In genomic region chr6:28213213-28213523, GRCh38 we compare ENCODE assay signal across 12 cellular contexts. TPM values are rescaled to one million over a fixed set of nuclear protein-coding genes. Genes with fewer than 3 reads are reported as not detected.
DNase-seq lines count a peak whose midpoint lies in the region; ATAC-seq, FAIRE-seq and TF ChIP-seq lines count a peak whose summit lies in the region.
"Had no signal": no experiment of that assay in that cellular context is flagged by ENCODE, and none has a peak within 500 bp of the region (broad histone marks: within the 10 kb centered on the region; RNA-seq: fewer than 3 reads in every experiment).

No MANE protein-coding gene starts in this region.

- TF ChIP-seq POLR2A in GM12878 (IDR thresholded peaks at IDR 0.05; ENCODE audit: low read depth, low read length), result no peak
- TF ChIP-seq POLR2A in H54 (IDR thresholded peaks at IDR 0.05; ENCODE audit: low read depth, low read length), result no peak

- H3K4me2 ChIP-seq in GM12878 (ENCODE audit: control insufficient read depth, insufficient read depth), result peak overlapping the region; percentile 99; the same call in 1 of the 2 replicates
- H3K4me2 ChIP-seq in mesenchymal stem cell (ENCODE audit: low read length, poor library complexity, severe bottlenecking), result no peak overlapping the region

- intact Hi-C loops in GM12878 (cut with micrococcal nuclease; ENCODE audit: unreplicated experiment), result loop anchor here (2.0 to 10.0 kb wide), 4 partner anchors 71 to 732 kb away; partner anchors contain the start of gene ZKSCAN8

- CTCF ChIA-PET in AG04450 (lab: Charles Lee) (no interaction called here), GM12878 (lab: Yijun Ruan, JAX) (no interaction called here), GM10248 (lab: Yijun Ruan, JAX) (interaction anchor here (0.7 to 2.2 kb wide), 2 partner anchors 68 to 143 kb away, joined by 3 to 7 read pairs; partner anchors contain the start of gene PGBD1)

- no peak for ATAC-seq in GM12878
- no peak for ATAC-seq in left lobe of liver
- no peak for ATAC-seq in stimulated activated memory B cell treated with anti-CD40 and anti-IgM and Interleukin-4, amounts not matched to agents 10 μg/mL and 1 μg/mL and 100 μg/mL, for 72 hours

- H3K4me3 ChIP-seq in AG04450 (ENCODE audit: low read depth, low read length), result peak overlapping the region; percentile 65; the same call in 1 of the 2 replicates
- peak overlapping the region; percentile 72 for H3K4me3 ChIP-seq in HUES6 (ENCODE audit: low read depth, low read length)
- H3K4me3 ChIP-seq in GM12878, result peak overlapping the region; percentile 75; the same call in 1 of the 2 replicates
- peak overlapping the region in 1 of 2 experiments; percentile 80 for H3K4me3 ChIP-seq in mesenchymal stem cell (ENCODE audit: insufficient read depth in 1 of 2, low read depth in 1 of 2, low read length in 2 of 2)
- H3K4me3 ChIP-seq: uterus had no signal

- no peak overlapping the region for H2AFZ ChIP-seq in GM12878 (ENCODE audit: control insufficient read depth, low read depth, low read length)
- H2AFZ ChIP-seq in mesenchymal stem cell (ENCODE audit: low read depth, low read length), result no peak overlapping the region

- H3K27me3 ChIP-seq in AG04450 (ENCODE audit: control insufficient read depth, insufficient read depth, low read length), result peaks cover 21% of the 10 kb centered on the region
- H3K27me3 ChIP-seq in HUES6 (ENCODE audit: control insufficient read depth, insufficient read depth, low read length), result peaks cover 46% of the 10 kb centered on the region
- H3K27me3 ChIP-seq in GM12878 (replicated peaks in 1 of 2; ENCODE audit: control insufficient read depth in 2 of 2, insufficient read depth in 2 of 2, low read length in 1 of 2), result no peaks in the 10 kb centered on the region; a peak in 1 of 4 replicates
- H3K27me3 ChIP-seq in mesenchymal stem cell (ENCODE audit: control insufficient read depth in 1 of 2, insufficient read depth in 1 of 2, low read length in 2 of 2), result peaks cover 37 to 62% of the 10 kb centered on the region in 2 experiments

- SMC1A ChIA-PET in GM12878 (lab: Charles Lee; ENCODE audit: uncharacterized antibody, unreplicated experiment), result no interaction called here

- no peaks in the 10 kb centered on the region for H4K20me1 ChIP-seq in GM12878 (ENCODE audit: control insufficient read depth, insufficient read depth)

- peaks cover 9% of the 10 kb centered on the region for H3K79me1 ChIP-seq in mesenchymal stem cell (replicated peaks; ENCODE audit: low read length, poor library complexity, severe bottlenecking)

- H2BK12ac ChIP-seq in mesenchymal stem cell (ENCODE audit: low read length in 2 of 2), result no peak overlapping the region

- no peaks in the 10 kb centered on the region for H3K36me3 Mint-ChIP-seq in stimulated activated memory B cell treated with anti-CD40 and anti-IgM and Interleukin-4, amounts not matched to agents 10 μg/mL and 1 μg/mL and 100 μg/mL, for 72 hours
- H3K36me3 Mint-ChIP-seq: CD8-positive, alpha-beta T cell had no signal

- H4K91ac ChIP-seq in mesenchymal stem cell (ENCODE audit: low read length), result no peak overlapping the region

- FAIRE-seq in GM12878 (lab: Jason Lieb, UNC) (no peak), H54 (lab: Jason Lieb, UNC) (no peak)

- RAD21 ChIA-PET in GM12878 (lab: Charles Lee; ENCODE audit: unreplicated experiment), result no interaction called here

- H3K27ac Mint-ChIP-seq in stimulated activated memory B cell treated with anti-CD40 and anti-IgM and Interleukin-4, amounts not matched to agents 10 μg/mL and 1 μg/mL and 100 μg/mL, for 72 hours, result no peak overlapping the region
- H3K27ac Mint-ChIP-seq: CD8-positive, alpha-beta T cell had no signal

- peaks cover 95% of the 10 kb centered on the region for H3K27me3 Mint-ChIP-seq in stimulated activated memory B cell treated with anti-CD40 and anti-IgM and Interleukin-4, amounts not matched to agents 10 μg/mL and 1 μg/mL and 100 μg/mL, for 72 hours

- no peak for TF ChIP-seq CTCF in AG04450 (IDR thresholded peaks at IDR 0.05; ENCODE audit: low read depth, low read length)
- no peak for TF ChIP-seq CTCF in GM12878 (IDR thresholded peaks at IDR 0.05 in 2 of 3, conservative IDR thresholded peaks at IDR 0.05 in 1 of 3; ENCODE audit: control insufficient read depth in 2 of 3, extremely low read depth in 1 of 3, insufficient read depth in 1 of 3, low read depth in 3 of 3, low read length in 3 of 3)
- no peak for TF ChIP-seq CTCF in GM10248 (IDR thresholded peaks at IDR 0.05; ENCODE audit: control extremely low read depth, extremely low read depth, low read depth, missing control alignments)

- no peak overlapping the region for H3K23ac ChIP-seq in mesenchymal stem cell (ENCODE audit: low read length in 2 of 2)

- TF ChIP-seq RAD21 in GM12878 (IDR thresholded peaks at IDR 0.05; ENCODE audit: insufficient read depth, low read depth, low read length), result no peak

- H4K8ac ChIP-seq in mesenchymal stem cell (ENCODE audit: low read length), result no peak overlapping the region

- no peak overlapping the region for H3K9ac ChIP-seq in HUES6 (ENCODE audit: low read length)
- peak overlapping the region; percentile 71 for H3K9ac ChIP-seq in GM12878 (ENCODE audit: control insufficient read depth, insufficient read depth, low read length)
- peak overlapping the region; percentile 37 for H3K9ac ChIP-seq in mesenchymal stem cell (ENCODE audit: low read length)

- H2BK5ac ChIP-seq in mesenchymal stem cell (ENCODE audit: low read depth, low read length, poor library complexity, severe bottlenecking), result no peak overlapping the region

- DNase-seq in AG04450 (ENCODE audit: low read depth, low spot score) (no peak), GM12878 (ENCODE audit: low read depth, low spot score) (no peak), mesenchymal stem cell (no peak), GM10248 (ENCODE audit: extremely low spot score) (no peak), H54 (ENCODE audit: insufficient read length, low spot score) (no peak), left lobe of liver (ENCODE audit: low spot score) (no peak)
- DNase-seq: CD8-positive, alpha-beta T cell; heart left ventricle; uterus had no signal

- H3K9me3 Mint-ChIP-seq in stimulated activated memory B cell treated with anti-CD40 and anti-IgM and Interleukin-4, amounts not matched to agents 10 μg/mL and 1 μg/mL and 100 μg/mL, for 72 hours, result no peaks in the 10 kb centered on the region

- H3K9me3 ChIP-seq in AG04450 (ENCODE audit: control insufficient read depth, insufficient read depth, low read length) (no peaks in the 10 kb centered on the region), HUES6 (ENCODE audit: control insufficient read depth, insufficient read depth, low read depth, low read length) (no peaks in the 10 kb centered on the region), GM12878 (replicated peaks; ENCODE audit: control insufficient read depth, insufficient read depth, low read length) (no peaks in the 10 kb centered on the region), mesenchymal stem cell (ENCODE audit: control insufficient read depth, low read length) (no peaks in the 10 kb centered on the region)
- H3K9me3 ChIP-seq: heart left ventricle, Peyer's patch, uterus had no signal

- H3K4me3 Mint-ChIP-seq in stimulated activated memory B cell treated with anti-CD40 and anti-IgM and Interleukin-4, amounts not matched to agents 10 μg/mL and 1 μg/mL and 100 μg/mL, for 72 hours, result no peak overlapping the region

- POLR2A ChIA-PET in AG04450 (lab: Yijun Ruan, JAX) (no interaction called here), GM12878 (lab: Charles Lee) (interaction anchor here (1.7 kb wide), 1 partner anchor 40 kb away, joined by 3 read pairs; no protein-coding TSS in a partner anchor), GM10248 (lab: Yijun Ruan, JAX) (no interaction called here)

- H3K36me3 ChIP-seq in HUES6 (ENCODE audit: control insufficient read depth, insufficient read depth, low read length), result no peaks in the 10 kb centered on the region
- H3K36me3 ChIP-seq in GM12878 (ENCODE audit: control insufficient read depth in 2 of 2, insufficient read depth in 2 of 2, low read length in 1 of 2), result no peaks in the 10 kb centered on the region
- H3K36me3 ChIP-seq in mesenchymal stem cell (ENCODE audit: control insufficient read depth in 1 of 2, insufficient read depth in 2 of 2, low read depth in 1 of 2, low read length in 2 of 2), result no peaks in the 10 kb centered on the region
- H3K36me3 ChIP-seq: heart left ventricle, Peyer's patch, uterus had no signal

- no peak overlapping the region for H2AK5ac ChIP-seq in mesenchymal stem cell (ENCODE audit: low read length, severe bottlenecking)

- H3K4me1 Mint-ChIP-seq in stimulated activated memory B cell treated with anti-CD40 and anti-IgM and Interleukin-4, amounts not matched to agents 10 μg/mL and 1 μg/mL and 100 μg/mL, for 72 hours, result peaks cover 30% of the 10 kb centered on the region

- H3K4me1 ChIP-seq in HUES6 (ENCODE audit: control insufficient read depth, insufficient read depth, low read length) (peaks cover 11% of the 10 kb centered on the region), GM12878 (ENCODE audit: control insufficient read depth, insufficient read depth, low read length) (peaks cover 14% of the 10 kb centered on the region), mesenchymal stem cell (ENCODE audit: control insufficient read depth, insufficient read depth, low read depth, low read length) (peaks cover 4% of the 10 kb centered on the region)
- H3K4me1 ChIP-seq: uterus had no signal

- no peak for TF ChIP-seq EP300 in GM12878 (IDR thresholded peaks at IDR 0.05; ENCODE audit: borderline replicate concordance in 1 of 2, control insufficient read depth in 1 of 2, low read depth in 2 of 2, low read length in 2 of 2)

- H3K27ac ChIP-seq in AG04450 (ENCODE audit: low read depth, low read length) (no peak overlapping the region), HUES6 (ENCODE audit: low read depth, low read length) (no peak overlapping the region), GM12878 (ENCODE audit: control insufficient read depth, insufficient read depth) (no peak overlapping the region), mesenchymal stem cell (ENCODE audit: low read length, poor library complexity, severe bottlenecking) (no peak overlapping the region)
- H3K27ac ChIP-seq: heart left ventricle, uterus had no signal

- no peaks in the 10 kb centered on the region for H3K79me2 ChIP-seq in GM12878 (ENCODE audit: control insufficient read depth, insufficient read depth, low read length)

- H2BK120ac ChIP-seq in mesenchymal stem cell (ENCODE audit: low read depth, low read length), result no peak overlapping the region

- no peak overlapping the region for H3K4ac ChIP-seq in mesenchymal stem cell (ENCODE audit: low read depth in 1 of 2, low read length in 2 of 2)

- H3K18ac ChIP-seq in mesenchymal stem cell (ENCODE audit: low read depth in 1 of 2, low read length in 2 of 2), result no peak overlapping the region

- in situ Hi-C loops in GM12878 (cut with MboI), result no loop called here

- no peak overlapping the region for H2BK15ac ChIP-seq in mesenchymal stem cell (ENCODE audit: low read depth, poor library complexity, severe bottlenecking)

- no peak overlapping the region for H3K14ac ChIP-seq in mesenchymal stem cell (ENCODE audit: low read length in 2 of 2)

- BruUV-seq in GM12878 (replicated peaks; lab: Mats Ljungman, UMichigan), result no TSS peak

- WGBS in GM12878 (ENCODE audit: insufficient coverage, insufficient replicate concordance, low lambda C conversion rate, missing lambda C conversion rate), result 30% methylated on average over 2 of the region's 2 CpGs
- WGBS in mesenchymal stem cell, result no CpG with 5 or more reads among the region's 2 CpGs

RNA-seq across cellular contexts. Expression of gene ZSCAN9, which starts 11.9 kb away (rescaled TPM):
- polyA plus RNA-seq in AG04450 (2011; rRNA removed), result 14.8 and 18.2 TPM in 2 replicates
- polyA minus RNA-seq in AG04450 (2011; rRNA and poly(A)+ RNA removed), result 14.4 and 18.7 TPM in 2 replicates
- total RNA-seq in GM12878 (2013; cell fraction: nucleolus; rRNA removed), result 57.9 and 64.7 TPM in 2 replicates
- 17.8 and 20.9 TPM in 2 replicates for total RNA-seq in GM12878 (2014; rRNA removed)
- 22.6 and 23.4 TPM in 2 replicates for total RNA-seq in GM12878 (2014; rRNA removed; fragmentation: Illumina TruSeq; extraction: Trizol)
- 16.6 and 17.0 TPM in 2 replicates for total RNA-seq in GM12878 (2021)
- polyA plus RNA-seq in GM12878 (2011; ENCODE audit: low read depth), result 8.5 TPM
- 28.7 and 29.2 TPM in 2 replicates for polyA plus RNA-seq in GM12878 (2011; rRNA removed)
- 16.7 and 18.9 TPM in 2 replicates for polyA plus RNA-seq in GM12878 (2011; cell fraction: cytosol; rRNA removed)
- 26.2 and 30.2 TPM in 2 replicates for polyA plus RNA-seq in GM12878 (2011; cell fraction: nucleus; rRNA removed)
- polyA plus RNA-seq in GM12878 (2012), result 7.0 and 9.1 TPM in 2 replicates
- polyA plus RNA-seq in GM12878 (2014; fragmentation: Illumina TruSeq; extraction: Trizol), result 22.8 and 25.3 TPM in 2 replicates
- polyA plus RNA-seq in GM12878 (2014; fragmentation: Nextera tagmentation; extraction: Ambion mirVana), result 10 to 100 TPM; 10.2 to 12.4 TPM
- 16.9 and 22.5 TPM in 2 replicates for polyA plus RNA-seq in GM12878 (2014; rRNA removed)
- 10 to 100 TPM in 1 of 2 experiments, 1 to 10 TPM in 1; 8.1 to 10.4 TPM for polyA plus RNA-seq in GM12878 (2016; fragmentation: Nextera tagmentation; extraction: Ambion mirVana)
- 28.9 and 32.7 TPM in 2 replicates for polyA minus RNA-seq in GM12878 (2011; rRNA and poly(A)+ RNA removed)
- polyA minus RNA-seq in GM12878 (2011; cell fraction: cytosol; rRNA and poly(A)+ RNA removed), result 3.6 and 3.9 TPM in 2 replicates
- polyA minus RNA-seq in GM12878 (2011; cell fraction: nucleus; rRNA and poly(A)+ RNA removed), result 27.8 and 40.8 TPM in 2 replicates
- polyA plus RNA-seq in mesenchymal stem cell (2013, experiment 1 of 2), result 6.4 TPM
- polyA plus RNA-seq in mesenchymal stem cell (2013, experiment 2 of 2), result 6.5 TPM
- 2.2 TPM for total RNA-seq in left lobe of liver

RNA-seq across cellular contexts. Expression of gene ZKSCAN4, which starts 38.9 kb away (rescaled TPM):
- 3.7 and 4.7 TPM in 2 replicates for polyA plus RNA-seq in AG04450 (2011; rRNA removed)
- polyA minus RNA-seq in AG04450 (2011; rRNA and poly(A)+ RNA removed), result 4.0 and 5.6 TPM in 2 replicates
- 7.5 and 8.4 TPM in 2 replicates for total RNA-seq in GM12878 (2013; cell fraction: nucleolus; rRNA removed)
- 4.4 and 5.8 TPM in 2 replicates for total RNA-seq in GM12878 (2014; rRNA removed)
- total RNA-seq in GM12878 (2014; rRNA removed; fragmentation: Illumina TruSeq; extraction: Trizol), result 5.8 and 6.1 TPM in 2 replicates
- 5.8 and 6.4 TPM in 2 replicates for total RNA-seq in GM12878 (2021)
- 2.7 TPM for polyA plus RNA-seq in GM12878 (2011; ENCODE audit: low read depth)
- 5.5 and 7.0 TPM in 2 replicates for polyA plus RNA-seq in GM12878 (2011; rRNA removed)
- 3.2 and 3.9 TPM in 2 replicates for polyA plus RNA-seq in GM12878 (2011; cell fraction: cytosol; rRNA removed)
- polyA plus RNA-seq in GM12878 (2011; cell fraction: nucleus; rRNA removed), result 4.3 and 4.9 TPM in 2 replicates
- polyA plus RNA-seq in GM12878 (2012), result 3.3 and 5.0 TPM in 2 replicates
- polyA plus RNA-seq in GM12878 (2014; fragmentation: Illumina TruSeq; extraction: Trizol), result 6.5 and 7.4 TPM in 2 replicates
- 1 to 10 TPM; 3.0 to 3.3 TPM for polyA plus RNA-seq in GM12878 (2014; fragmentation: Nextera tagmentation; extraction: Ambion mirVana)
- 4.3 and 4.8 TPM in 2 replicates for polyA plus RNA-seq in GM12878 (2014; rRNA removed)
- 1 to 10 TPM; 4.9 to 5.1 TPM for polyA plus RNA-seq in GM12878 (2016; fragmentation: Nextera tagmentation; extraction: Ambion mirVana)
- polyA minus RNA-seq in GM12878 (2011; rRNA and poly(A)+ RNA removed), result 6.5 and 7.1 TPM in 2 replicates
- polyA minus RNA-seq in GM12878 (2011; cell fraction: cytosol; rRNA and poly(A)+ RNA removed), result 2.7 and 3.2 TPM in 2 replicates
- 3.7 and 4.2 TPM in 2 replicates for polyA minus RNA-seq in GM12878 (2011; cell fraction: nucleus; rRNA and poly(A)+ RNA removed)
- 3.2 TPM for polyA plus RNA-seq in mesenchymal stem cell (2013, experiment 1 of 2)
- polyA plus RNA-seq in mesenchymal stem cell (2013, experiment 2 of 2), result 3.0 TPM
- 2.6 TPM for total RNA-seq in left lobe of liver

RNA-seq across cellular contexts. Expression of gene NKAPL, which starts 45.9 kb away (rescaled TPM):
- 0.52 TPM in 2 replicates for polyA plus RNA-seq in AG04450 (2011; rRNA removed)
- polyA minus RNA-seq in AG04450 (2011; rRNA and poly(A)+ RNA removed), result 0.18 and 0.26 TPM in 2 replicates
- total RNA-seq in GM12878 (2013; cell fraction: nucleolus; rRNA removed), result 0.29 TPM in 1 of 2 replicates, not detected in the other
- 0.16 and 0.17 TPM in 2 replicates for total RNA-seq in GM12878 (2014; rRNA removed)
- total RNA-seq in GM12878 (2014; rRNA removed; fragmentation: Illumina TruSeq; extraction: Trizol), result 0.27 and 0.32 TPM in 2 replicates
- 0.11 and 0.18 TPM in 2 replicates for total RNA-seq in GM12878 (2021)
- not detected for polyA plus RNA-seq in GM12878 (2011; ENCODE audit: low read depth)
- not detected in 2 replicates for polyA plus RNA-seq in GM12878 (2011; rRNA removed)
- not detected in 2 replicates for polyA plus RNA-seq in GM12878 (2011; cell fraction: cytosol; rRNA removed)
- 0.07 TPM in 1 of 2 replicates, not detected in the other for polyA plus RNA-seq in GM12878 (2011; cell fraction: nucleus; rRNA removed)
- polyA plus RNA-seq in GM12878 (2012), result 0.09 and 0.21 TPM in 2 replicates
- polyA plus RNA-seq in GM12878 (2014; fragmentation: Illumina TruSeq; extraction: Trizol), result 0.15 and 0.29 TPM in 2 replicates
- under 1 TPM; 0.10 to 0.22 TPM for polyA plus RNA-seq in GM12878 (2014; fragmentation: Nextera tagmentation; extraction: Ambion mirVana)
- polyA plus RNA-seq in GM12878 (2014; rRNA removed), result 0.27 and 0.31 TPM in 2 replicates
- under 1 TPM; 0.19 to 0.48 TPM for polyA plus RNA-seq in GM12878 (2016; fragmentation: Nextera tagmentation; extraction: Ambion mirVana)
- not detected in 2 replicates for polyA minus RNA-seq in GM12878 (2011; rRNA and poly(A)+ RNA removed)
- not detected in 2 replicates for polyA minus RNA-seq in GM12878 (2011; cell fraction: cytosol; rRNA and poly(A)+ RNA removed)
- polyA minus RNA-seq in GM12878 (2011; cell fraction: nucleus; rRNA and poly(A)+ RNA removed), result not detected in 2 replicates
- polyA plus RNA-seq in mesenchymal stem cell (2013, experiment 1 of 2), result not detected
- not detected for polyA plus RNA-seq in mesenchymal stem cell (2013, experiment 2 of 2)
- 0.45 TPM for total RNA-seq in left lobe of liver
- total RNA-seq: CD8-positive, alpha-beta T cell; Peyer's patch had no signal

RNA-seq across cellular contexts. Expression of gene ZSCAN26, which starts 53.8 kb away (rescaled TPM):
- 17.9 and 24.0 TPM in 2 replicates for polyA plus RNA-seq in AG04450 (2011; rRNA removed)
- 22.8 and 24.3 TPM in 2 replicates for polyA minus RNA-seq in AG04450 (2011; rRNA and poly(A)+ RNA removed)
- 36.7 and 38.1 TPM in 2 replicates for total RNA-seq in GM12878 (2013; cell fraction: nucleolus; rRNA removed)
- total RNA-seq in GM12878 (2014; rRNA removed), result 4.5 and 8.7 TPM in 2 replicates
- total RNA-seq in GM12878 (2014; rRNA removed; fragmentation: Illumina TruSeq; extraction: Trizol), result 7.4 and 7.6 TPM in 2 replicates
- total RNA-seq in GM12878 (2021), result 5.4 and 7.4 TPM in 2 replicates
- polyA plus RNA-seq in GM12878 (2011; ENCODE audit: low read depth), result 6.4 TPM
- 13.3 and 14.1 TPM in 2 replicates for polyA plus RNA-seq in GM12878 (2011; rRNA removed)
- 6.2 and 8.1 TPM in 2 replicates for polyA plus RNA-seq in GM12878 (2011; cell fraction: cytosol; rRNA removed)
- 19.6 and 26.9 TPM in 2 replicates for polyA plus RNA-seq in GM12878 (2011; cell fraction: nucleus; rRNA removed)
- polyA plus RNA-seq in GM12878 (2012), result 6.0 and 7.3 TPM in 2 replicates
- polyA plus RNA-seq in GM12878 (2014; fragmentation: Illumina TruSeq; extraction: Trizol), result 8.9 and 14.6 TPM in 2 replicates
- 1 to 10 TPM; 4.6 to 5.4 TPM for polyA plus RNA-seq in GM12878 (2014; fragmentation: Nextera tagmentation; extraction: Ambion mirVana)
- polyA plus RNA-seq in GM12878 (2014; rRNA removed), result 5.6 and 6.9 TPM in 2 replicates
- 1 to 10 TPM; 5.9 to 6.0 TPM for polyA plus RNA-seq in GM12878 (2016; fragmentation: Nextera tagmentation; extraction: Ambion mirVana)
- polyA minus RNA-seq in GM12878 (2011; rRNA and poly(A)+ RNA removed), result 16.2 and 18.3 TPM in 2 replicates
- polyA minus RNA-seq in GM12878 (2011; cell fraction: cytosol; rRNA and poly(A)+ RNA removed), result 1.7 and 2.7 TPM in 2 replicates
- 7.9 and 10.4 TPM in 2 replicates for polyA minus RNA-seq in GM12878 (2011; cell fraction: nucleus; rRNA and poly(A)+ RNA removed)
- polyA plus RNA-seq in mesenchymal stem cell (2013, experiment 1 of 2), result 6.9 TPM
- polyA plus RNA-seq in mesenchymal stem cell (2013, experiment 2 of 2), result 6.6 TPM
- total RNA-seq in left lobe of liver, result 5.5 TPM
